ENCODE assay signal across 19 cellular contexts in the genomic region with DNA sequence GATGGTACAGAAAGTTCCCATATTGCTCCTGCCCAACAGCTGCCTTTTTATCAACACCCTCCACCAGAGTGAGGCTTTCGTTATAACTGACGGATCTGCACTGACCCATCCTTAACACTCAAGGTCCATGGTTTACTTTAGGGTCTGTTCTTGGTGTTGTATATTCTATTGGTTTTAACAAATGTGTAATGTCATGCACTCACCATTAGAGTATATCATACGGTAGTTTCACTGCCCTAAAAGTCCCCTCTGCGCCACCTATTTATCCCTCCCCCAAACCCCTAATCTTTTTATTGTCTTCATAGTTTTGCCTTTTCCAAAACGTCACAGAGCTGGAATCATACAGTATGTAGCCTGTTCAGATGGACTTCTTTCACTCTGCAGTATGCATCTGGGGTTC.
"Had no signal": no experiment of that assay in that cellular context is flagged by ENCODE, and none has a peak within 500 bp of the region (broad histone marks: within the 10 kb centered on the region; RNA-seq: fewer than 3 reads in every experiment).

No MANE protein-coding gene starts in this region.

- H3K4me3 Mint-ChIP-seq: naive thymus-derived CD4-positive, alpha-beta T cell; nephron progenitor cell; stimulated activated effector memory CD8-positive, alpha-beta T cell treated with anti-CD3 and anti-CD28 coated beads, Interleukin-12 subunit alpha, Interleukin-12 subunit beta, amount 100 ng/mL, for 72 hours had no signal

- H3K4me3 ChIP-seq: dorsolateral prefrontal cortex, lower lobe of right lung, psoas muscle, sigmoid colon, stomach, thyroid gland, vagina had no signal

- H3K9me3 ChIP-seq: lower lobe of right lung, psoas muscle, sigmoid colon, stomach, thyroid gland, vagina had no signal

- H3K36me3 ChIP-seq: lower lobe of right lung, sigmoid colon, stomach, thyroid gland, vagina had no signal

- H3K27ac Mint-ChIP-seq: nephron progenitor cell; stimulated activated effector memory CD8-positive, alpha-beta T cell treated with anti-CD3 and anti-CD28 coated beads, Interleukin-12 subunit alpha, Interleukin-12 subunit beta, amount 100 ng/mL, for 72 hours had no signal

- ATAC-seq: left ventricle myocardium superior; lower lobe of right lung; naive thymus-derived CD4-positive, alpha-beta T cell; psoas muscle; right cardiac atrium; stimulated activated effector memory CD8-positive, alpha-beta T cell treated with anti-CD3 and anti-CD28 coated beads, Interleukin-12 subunit alpha, Interleukin-12 subunit beta, amount 100 ng/mL, for 72 hours had no signal

- H3K4me1 Mint-ChIP-seq: naive thymus-derived CD4-positive, alpha-beta T cell; stimulated activated effector memory CD8-positive, alpha-beta T cell treated with anti-CD3 and anti-CD28 coated beads, Interleukin-12 subunit alpha, Interleukin-12 subunit beta, amount 100 ng/mL, for 72 hours had no signal

- H3K27me3 ChIP-seq: dorsolateral prefrontal cortex, sigmoid colon, stomach, thyroid gland, vagina had no signal

- H3K4me1 ChIP-seq: lower lobe of right lung, psoas muscle, sigmoid colon, stomach, vagina had no signal

- H3K36me3 Mint-ChIP-seq: naive thymus-derived CD4-positive, alpha-beta T cell; stimulated activated effector memory CD8-positive, alpha-beta T cell treated with anti-CD3 and anti-CD28 coated beads, Interleukin-12 subunit alpha, Interleukin-12 subunit beta, amount 100 ng/mL, for 72 hours had no signal

- H3K27me3 Mint-ChIP-seq: naive thymus-derived CD4-positive, alpha-beta T cell had no signal

- H3K9me3 Mint-ChIP-seq: naive thymus-derived CD4-positive, alpha-beta T cell; nephron progenitor cell; stimulated activated effector memory CD8-positive, alpha-beta T cell treated with anti-CD3 and anti-CD28 coated beads, Interleukin-12 subunit alpha, Interleukin-12 subunit beta, amount 100 ng/mL, for 72 hours had no signal

- H3K27ac ChIP-seq: dorsolateral prefrontal cortex, lower lobe of right lung, psoas muscle, sigmoid colon, stomach, thyroid gland, vagina had no signal

- DNase-seq: dorsolateral prefrontal cortex; effector CD4-positive, alpha-beta T cell; left ventricle myocardium superior; lower lobe of right lung; midbrain; naive thymus-derived CD4-positive, alpha-beta T cell; nephron progenitor cell; nucleus accumbens; psoas muscle; right cardiac atrium; sigmoid colon; stimulated activated CD4-positive, alpha-beta T cell treated with anti-CD3 and anti-CD28 coated beads, Interleukin-2, amount 100 ng/mL, for 24 hours; stimulated activated CD4-positive, alpha-beta T cell treated with anti-CD3 and anti-CD28 coated beads, Interleukin-4, amount 100 ng/mL, for 24 hours; stimulated activated naive CD4-positive, alpha-beta T cell treated with Interleukin-2 at 50 U/mL for 16 hours; stomach; thyroid gland; trophoblast cell had no signal
